Comparison of ENCODE assay signal across 19 cellular contexts in genomic region chr10:27664464-27664863, GRCh38.
"Had no signal": no experiment of that assay in that cellular context is flagged by ENCODE, and none has a peak within 500 bp of the region (broad histone marks: within the 10 kb centered on the region; RNA-seq: fewer than 3 reads in every experiment).

No MANE protein-coding gene starts in this region.

- ATAC-seq: esophagus mucosa, natural killer cell had no signal

- DNase-seq: activated CD4-positive, alpha-beta T cell treated with anti-CD3 and anti-CD28 coated beads, Interleukin-2, amount 10 ng/mL, durations not matched to agents 7 days and 5 days; activated CD4-positive, CD25-positive, alpha-beta regulatory T cell treated with anti-CD3 and anti-CD28 coated beads, Interleukin-2, amount 50 U/mL, for 72 hours; activated naive CD4-positive, alpha-beta T cell; activated naive CD8-positive, alpha-beta T cell treated with anti-CD3 and anti-CD28 coated beads for 36 hours; activated T-cell treated with anti-CD3 and anti-CD28 coated beads, Interleukin-2, amount 50 U/mL, for 1 hour; central memory CD4-positive, alpha-beta T cell; effector memory CD4-positive, alpha-beta T cell; foreskin melanocyte; immature natural killer cell; left ventricle myocardium inferior; natural killer cell; ovary; spleen; stimulated activated CD4-positive, alpha-beta T cell treated with anti-CD3 and anti-CD28 coated beads, Interleukin-4, amount 100 ng/mL, for 1 hour; stimulated activated naive CD4-positive, alpha-beta T cell treated with Interleukin-2 at 50 U/mL for 16 hours; WERI-Rb-1 had no signal

- H3K4me1 Mint-ChIP-seq: activated CD4-positive, alpha-beta T cell treated with anti-CD3 and anti-CD28 coated beads, Interleukin-2, amount 10 ng/mL, durations not matched to agents 7 days and 5 days; activated naive CD8-positive, alpha-beta T cell treated with anti-CD3 and anti-CD28 coated beads for 36 hours; immature natural killer cell; natural killer cell had no signal

- H3K27ac Mint-ChIP-seq: activated CD4-positive, alpha-beta T cell treated with anti-CD3 and anti-CD28 coated beads, Interleukin-2, amount 10 ng/mL, durations not matched to agents 7 days and 5 days; activated naive CD8-positive, alpha-beta T cell treated with anti-CD3 and anti-CD28 coated beads for 36 hours; activated T-helper 2 cell treated with anti-CD3 and anti-CD28 coated beads, Interferon-gamma antibody, Interleukin-2, Interleukin-4, amounts not matched to agents 10 μg/mL and 5 μg/mL and 100 μg/mL, durations not matched to agents 14 hours and 24 hours and 36 hours; immature natural killer cell; natural killer cell; type B pancreatic cell had no signal

- H3K4me3 Mint-ChIP-seq: activated CD4-positive, alpha-beta T cell treated with anti-CD3 and anti-CD28 coated beads, Interleukin-2, amount 10 ng/mL, durations not matched to agents 7 days and 5 days; activated naive CD8-positive, alpha-beta T cell treated with anti-CD3 and anti-CD28 coated beads for 36 hours; immature natural killer cell; natural killer cell; type B pancreatic cell had no signal

- H3K9me3 Mint-ChIP-seq: activated CD4-positive, alpha-beta T cell treated with anti-CD3 and anti-CD28 coated beads, Interleukin-2, amount 10 ng/mL, durations not matched to agents 7 days and 5 days; activated naive CD8-positive, alpha-beta T cell treated with anti-CD3 and anti-CD28 coated beads for 36 hours; activated T-helper 2 cell treated with anti-CD3 and anti-CD28 coated beads, Interferon-gamma antibody, Interleukin-2, Interleukin-4, amounts not matched to agents 10 μg/mL and 5 μg/mL and 100 μg/mL, durations not matched to agents 14 hours and 24 hours and 36 hours; immature natural killer cell; natural killer cell; type B pancreatic cell had no signal

- H3K36me3 Mint-ChIP-seq: activated naive CD8-positive, alpha-beta T cell treated with anti-CD3 and anti-CD28 coated beads for 36 hours; immature natural killer cell; natural killer cell; type B pancreatic cell had no signal
